Comparison of ENCODE assay signal across 19 cellular contexts in the genomic region with DNA sequence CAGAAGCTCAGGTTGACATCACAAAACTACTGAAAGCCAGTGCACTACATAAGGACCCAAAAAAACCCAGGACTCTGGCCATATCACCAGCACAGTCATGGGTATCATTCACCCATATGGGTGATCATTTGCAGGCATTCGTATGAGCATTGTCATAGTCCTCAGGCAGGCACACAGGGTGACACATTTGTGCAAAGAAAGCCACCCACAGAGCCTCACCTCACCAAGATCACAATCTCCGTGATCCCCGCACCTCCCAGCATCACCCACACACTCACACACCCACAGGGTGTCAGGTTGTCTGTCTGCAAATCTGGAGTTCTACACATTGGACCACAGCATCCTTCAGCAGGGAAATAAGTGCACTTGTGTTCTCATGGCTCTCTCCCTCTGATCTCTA.
DNase-seq lines count a peak whose midpoint lies in the region; ATAC-seq, FAIRE-seq and TF ChIP-seq lines count a peak whose summit lies in the region.
"Had no signal": no experiment of that assay in that cellular context is flagged by ENCODE, and none has a peak within 500 bp of the region (broad histone marks: within the 10 kb centered on the region; RNA-seq: fewer than 3 reads in every experiment).

No MANE protein-coding gene starts in this region.

- intact Hi-C loops in heart left ventricle (cut with DNase I) = loop anchor here in 2 of 10 donors (1.0 to 5.0 kb wide), 2 partner anchors 43 to 44 kb away; no protein-coding TSS in a partner anchor

- H3K36me3 ChIP-seq in CD4-positive, CD25-positive, alpha-beta regulatory T cell (ENCODE audit: control insufficient read depth, insufficient read depth, low read length) = no peaks in the 10 kb centered on the region
- H3K36me3 ChIP-seq in heart left ventricle = no peaks in the 10 kb centered on the region
- H3K36me3 ChIP-seq: tibial artery had no signal

- WGBS in heart left ventricle, 4 donors = 84 to 89% (median 86%) methylated on average over 3 of the region's 3 CpGs

- no peak for TF ChIP-seq CTCF in heart left ventricle (IDR thresholded peaks at IDR 0.05)

- ATAC-seq in CD4-positive, CD25-positive, alpha-beta regulatory T cell (ENCODE audit: low read depth in 2 of 2) = peak; percentile 39 to 50
- ATAC-seq in activated T-helper 17 cell treated with anti-CD3 and anti-CD28 coated beads, Interleukin-2, amount 50 U/mL, for 72 hours (replicated peaks) = peak; percentile 75
- ATAC-seq in heart left ventricle (no peak), GM18519 (IDR thresholded peaks at IDR 0.05; ENCODE audit: low FRiP score, unreplicated experiment) (no peak)
- ATAC-seq: GM12878 had no signal

- peak overlapping the region in 2 of 3 donors; percentile 42 to 75 for H3K27ac Mint-ChIP-seq in CD4-positive, CD25-positive, alpha-beta regulatory T cell
- peak overlapping the region; percentile 80 for H3K27ac Mint-ChIP-seq in activated T-helper 17 cell treated with anti-CD3 and anti-CD28 coated beads, Interleukin-2, amount 50 U/mL, for 72 hours

- H3K27me3 ChIP-seq in CD4-positive, CD25-positive, alpha-beta regulatory T cell (ENCODE audit: control insufficient read depth, insufficient read depth, low read length) = no peaks in the 10 kb centered on the region
- H3K27me3 ChIP-seq in heart left ventricle = no peaks in the 10 kb centered on the region
- H3K27me3 ChIP-seq: tibial artery had no signal

- peaks cover 7 to 63% (median 43%) of the 10 kb centered on the region in 4 donors for H3K4me1 Mint-ChIP-seq in CD4-positive, CD25-positive, alpha-beta regulatory T cell
- H3K4me1 Mint-ChIP-seq in activated T-helper 17 cell treated with anti-CD3 and anti-CD28 coated beads, Interleukin-2, amount 50 U/mL, for 72 hours = peaks cover 37% of the 10 kb centered on the region

- no peaks in the 10 kb centered on the region for H3K36me3 Mint-ChIP-seq in CD4-positive, CD25-positive, alpha-beta regulatory T cell
- H3K36me3 Mint-ChIP-seq in activated T-helper 17 cell treated with anti-CD3 and anti-CD28 coated beads, Interleukin-2, amount 50 U/mL, for 72 hours (ENCODE audit: low read depth) = no peaks in the 10 kb centered on the region

- peak overlapping the region; percentile 23 to 59 (median 40) for H3K4me3 Mint-ChIP-seq in CD4-positive, CD25-positive, alpha-beta regulatory T cell
- H3K4me3 Mint-ChIP-seq in activated T-helper 17 cell treated with anti-CD3 and anti-CD28 coated beads, Interleukin-2, amount 50 U/mL, for 72 hours = peak overlapping the region; percentile 67

- FAIRE-seq in HTR-8/SVneo (lab: Jason Lieb, UNC) = no peak
- FAIRE-seq: bronchial epithelial cell, GM12878 had no signal

- no peak for TF ChIP-seq POLR2A in heart left ventricle (IDR thresholded peaks at IDR 0.05)

- H3K27me3 Mint-ChIP-seq in CD4-positive, CD25-positive, alpha-beta regulatory T cell = no peaks in the 10 kb centered on the region
- H3K27me3 Mint-ChIP-seq in activated T-helper 17 cell treated with anti-CD3 and anti-CD28 coated beads, Interleukin-2, amount 50 U/mL, for 72 hours = no peaks in the 10 kb centered on the region

- H3K9me3 Mint-ChIP-seq in CD4-positive, CD25-positive, alpha-beta regulatory T cell = peaks cover 0 to 3% (median 0%) of the 10 kb centered on the region in 7 donors
- peaks cover 7% of the 10 kb centered on the region for H3K9me3 Mint-ChIP-seq in activated T-helper 17 cell treated with anti-CD3 and anti-CD28 coated beads, Interleukin-2, amount 50 U/mL, for 72 hours

- no peaks in the 10 kb centered on the region for H3K9me3 ChIP-seq in CD4-positive, CD25-positive, alpha-beta regulatory T cell (ENCODE audit: control insufficient read depth in 2 of 2, low read length in 2 of 2)
- no peaks in the 10 kb centered on the region for H3K9me3 ChIP-seq in heart left ventricle
- H3K9me3 ChIP-seq: tibial artery had no signal

- DNase-seq in CD4-positive, CD25-positive, alpha-beta regulatory T cell = peak in 1 of 3 donors; percentile 39
- DNase-seq in T-helper 22 cell (ENCODE audit: low read depth) = peak; percentile 30
- DNase-seq in stimulated activated CD4-positive, alpha-beta T cell treated with anti-CD3 and anti-CD28 coated beads, Interleukin-15, amount 100 ng/mL, for 24 hours = peak; percentile 68
- DNase-seq in HTR-8/SVneo (ENCODE audit: insufficient read length, low spot score) = no peak
- no peak for DNase-seq in heart left ventricle
- DNase-seq in RKO (ENCODE audit: low spot score) = no peak
- DNase-seq: ACHN, DMS53, HCEC 1CT, NCI-H1417 treated with DMSO at 0.1 percent for 48 hours, NCI-H69, occipital lobe, SIG-M5, tibial artery had no signal

- peaks cover 28% of the 10 kb centered on the region for H3K4me1 ChIP-seq in CD4-positive, CD25-positive, alpha-beta regulatory T cell (ENCODE audit: control insufficient read depth, insufficient read depth, low read length, poor library complexity, severe bottlenecking)
- H3K4me1 ChIP-seq in heart left ventricle = peaks cover 0 to 24% (median 7%) of the 10 kb centered on the region in 12 donors

- no peak overlapping the region for H3K27ac ChIP-seq in CD4-positive, CD25-positive, alpha-beta regulatory T cell (ENCODE audit: insufficient read depth, low read length, poor library complexity, severe bottlenecking)
- H3K27ac ChIP-seq in heart left ventricle = no peak overlapping the region
- H3K27ac ChIP-seq: tibial artery had no signal

- no peak overlapping the region for H3K4me3 ChIP-seq in CD4-positive, CD25-positive, alpha-beta regulatory T cell (ENCODE audit: low read depth, low read length)
- no peak overlapping the region for H3K4me3 ChIP-seq in heart left ventricle
- H3K4me3 ChIP-seq: GM12878, lung, tibial artery had no signal

Comparison
In these comparisons a context has a peak if more than half of its experiments do, and no peak if none do; other contexts are left out.
1. ATAC-seq: peak in CD4-positive, CD25-positive, alpha-beta regulatory T cell (2 of 2) and activated T-helper 17 cell treated with anti-CD3 and anti-CD28 coated beads, Interleukin-2, amount 50 U/mL, for 72 hours (single experiment); none in heart left ventricle (0 of 4) and GM18519 (single experiment).
2. DNase-seq: peak in T-helper 22 cell (single experiment) and stimulated activated CD4-positive, alpha-beta T cell treated with anti-CD3 and anti-CD28 coated beads, Interleukin-15, amount 100 ng/mL, for 24 hours (single experiment); none in HTR-8/SVneo (single experiment), heart left ventricle (0 of 5) and RKO (single experiment).